20 cellular contexts compared by ENCODE assay signal in genomic region chr15:94298359-94298758, GRCh38.
DNase-seq lines count a peak whose midpoint lies in the region; ATAC-seq and TF ChIP-seq lines count a peak whose summit lies in the region.
"Had no signal": no experiment of that assay in that cellular context is flagged by ENCODE, and none has a peak within 500 bp of the region (broad histone marks: within the 10 kb centered on the region; RNA-seq: fewer than 3 reads in every experiment).

No MANE protein-coding gene starts in this region.

- H3K36me3 Mint-ChIP-seq in activated CD4-positive, alpha-beta T cell treated with anti-CD3 and anti-CD28 coated beads, Interleukin-2, amount 10 ng/mL, durations not matched to agents 24 days and 14 days (ENCODE audit: low read depth): peaks cover 53% of the 10 kb centered on the region
- peaks cover 75% of the 10 kb centered on the region for H3K36me3 Mint-ChIP-seq in activated T-helper 2 cell treated with anti-CD3 and anti-CD28 coated beads, Interferon-gamma antibody, Interleukin-2, Interleukin-4, amounts not matched to agents 10 μg/mL and 5 μg/mL and 100 μg/mL, durations not matched to agents 14 hours and 24 hours and 36 hours (ENCODE audit: low read depth)
- peaks cover 12% of the 10 kb centered on the region for H3K36me3 Mint-ChIP-seq in natural killer cell

- peak; percentile 54 for DNase-seq in activated CD4-positive, alpha-beta T cell treated with anti-CD3 and anti-CD28 coated beads, Interleukin-2, amount 10 ng/mL, durations not matched to agents 24 days and 14 days
- DNase-seq in activated CD4-positive, alpha-beta T cell treated with anti-CD3 and anti-CD28 coated beads for 48 hours: no peak
- peak; percentile 7 for DNase-seq in HT1080 (ENCODE audit: low read depth)
- no peak for DNase-seq in activated T-helper 2 cell treated with anti-CD3 and anti-CD28 coated beads, Interferon-gamma antibody, Interleukin-2, Interleukin-4, amounts not matched to agents 10 μg/mL and 5 μg/mL and 100 μg/mL, durations not matched to agents 14 hours and 24 hours and 36 hours (ENCODE audit: low spot score)
- DNase-seq in natural killer cell: no peak
- no peak for DNase-seq in left lobe of liver (ENCODE audit: low spot score)
- DNase-seq in NCI-H345 (lab: John Stamatoyannopoulos, UW): no peak
- no peak for DNase-seq in GM19240 (ENCODE audit: insufficient read length, low spot score)
- DNase-seq: activated CD4-positive, CD25-positive, alpha-beta regulatory T cell treated with anti-CD3 and anti-CD28 coated beads, Interleukin-2, amount 50 U/mL, for 72 hours; CD4-positive, alpha-beta T cell; left cardiac atrium; MG63; NCI-H1694; SHP77 treated with DMSO at 0.1 percent for 48 hours; stimulated activated CD4-positive, alpha-beta T cell treated with anti-CD3 and anti-CD28 coated beads, Interleukin-15, amount 100 ng/mL, for 24 hours; stimulated activated naive CD4-positive, alpha-beta T cell had no signal

- H3K4me3 Mint-ChIP-seq in activated CD4-positive, alpha-beta T cell treated with anti-CD3 and anti-CD28 coated beads, Interleukin-2, amount 10 ng/mL, durations not matched to agents 24 days and 14 days: peak overlapping the region; percentile 68
- peak overlapping the region; percentile 3 for H3K4me3 Mint-ChIP-seq in activated T-helper 2 cell treated with anti-CD3 and anti-CD28 coated beads, Interferon-gamma antibody, Interleukin-2, Interleukin-4, amounts not matched to agents 10 μg/mL and 5 μg/mL and 100 μg/mL, durations not matched to agents 14 hours and 24 hours and 36 hours (ENCODE audit: low read depth)
- peak overlapping the region; percentile 85 for H3K4me3 Mint-ChIP-seq in natural killer cell
- H3K4me3 Mint-ChIP-seq: activated naive CD4-positive, alpha-beta T cell treated with anti-CD3 and anti-CD28 coated beads, Interleukin-2, amount 50 U/mL, for 24 hours; CD4-positive, alpha-beta T cell; type B pancreatic cell had no signal

- intact Hi-C loops in activated CD4-positive, alpha-beta T cell treated with anti-CD3 and anti-CD28 coated beads, Interleukin-2, amount 10 ng/mL, durations not matched to agents 24 days and 14 days (cut with micrococcal nuclease): no loop called here
- intact Hi-C loops in activated T-helper 2 cell treated with anti-CD3 and anti-CD28 coated beads, Interferon-gamma antibody, Interleukin-2, Interleukin-4, amounts not matched to agents 10 μg/mL and 5 μg/mL and 100 μg/mL, durations not matched to agents 14 hours and 24 hours and 36 hours (cut with micrococcal nuclease): no loop called here
- intact Hi-C loops in natural killer cell (cut with micrococcal nuclease): no loop called here

- H3K9me3 Mint-ChIP-seq in activated CD4-positive, alpha-beta T cell treated with anti-CD3 and anti-CD28 coated beads, Interleukin-2, amount 10 ng/mL, durations not matched to agents 24 days and 14 days: peaks cover 17% of the 10 kb centered on the region
- H3K9me3 Mint-ChIP-seq in activated T-helper 2 cell treated with anti-CD3 and anti-CD28 coated beads, Interferon-gamma antibody, Interleukin-2, Interleukin-4, amounts not matched to agents 10 μg/mL and 5 μg/mL and 100 μg/mL, durations not matched to agents 14 hours and 24 hours and 36 hours: peaks cover 17% of the 10 kb centered on the region
- H3K9me3 Mint-ChIP-seq in natural killer cell: no peaks in the 10 kb centered on the region
- H3K9me3 Mint-ChIP-seq: CD4-positive, alpha-beta T cell had no signal

- TF ChIP-seq CTCF in natural killer cell (IDR thresholded peaks at IDR 0.05): no peak

- no peak for ATAC-seq in natural killer cell
- no peak for ATAC-seq in left lobe of liver
- ATAC-seq: A549, HepG2, left cardiac atrium had no signal

- peaks cover 64% of the 10 kb centered on the region for H3K4me1 Mint-ChIP-seq in activated CD4-positive, alpha-beta T cell treated with anti-CD3 and anti-CD28 coated beads, Interleukin-2, amount 10 ng/mL, durations not matched to agents 24 days and 14 days
- H3K4me1 Mint-ChIP-seq in activated T-helper 2 cell treated with anti-CD3 and anti-CD28 coated beads, Interferon-gamma antibody, Interleukin-2, Interleukin-4, amounts not matched to agents 10 μg/mL and 5 μg/mL and 100 μg/mL, durations not matched to agents 14 hours and 24 hours and 36 hours (ENCODE audit: low read depth): peaks cover 64% of the 10 kb centered on the region
- peaks cover 90 to 93% of the 10 kb centered on the region in 2 donors for H3K4me1 Mint-ChIP-seq in natural killer cell

- no peaks in the 10 kb centered on the region for H3K27me3 Mint-ChIP-seq in activated CD4-positive, alpha-beta T cell treated with anti-CD3 and anti-CD28 coated beads, Interleukin-2, amount 10 ng/mL, durations not matched to agents 24 days and 14 days
- H3K27me3 Mint-ChIP-seq in activated T-helper 2 cell treated with anti-CD3 and anti-CD28 coated beads, Interferon-gamma antibody, Interleukin-2, Interleukin-4, amounts not matched to agents 10 μg/mL and 5 μg/mL and 100 μg/mL, durations not matched to agents 14 hours and 24 hours and 36 hours (ENCODE audit: low read depth): no peaks in the 10 kb centered on the region
- H3K27me3 Mint-ChIP-seq in natural killer cell (ENCODE audit: low read depth in 2 of 2): no peaks in the 10 kb centered on the region
- H3K27me3 Mint-ChIP-seq: activated naive CD4-positive, alpha-beta T cell treated with anti-CD3 and anti-CD28 coated beads, Interleukin-2, amount 50 U/mL, for 24 hours; CD4-positive, alpha-beta T cell; type B pancreatic cell had no signal

- peak overlapping the region; percentile 79 for H3K27ac Mint-ChIP-seq in activated CD4-positive, alpha-beta T cell treated with anti-CD3 and anti-CD28 coated beads, Interleukin-2, amount 10 ng/mL, durations not matched to agents 24 days and 14 days
- H3K27ac Mint-ChIP-seq in activated T-helper 2 cell treated with anti-CD3 and anti-CD28 coated beads, Interferon-gamma antibody, Interleukin-2, Interleukin-4, amounts not matched to agents 10 μg/mL and 5 μg/mL and 100 μg/mL, durations not matched to agents 14 hours and 24 hours and 36 hours: peak overlapping the region; percentile 66
- H3K27ac Mint-ChIP-seq in natural killer cell: peak overlapping the region in 1 of 2 donors; percentile 93
- H3K27ac Mint-ChIP-seq: activated naive CD4-positive, alpha-beta T cell treated with anti-CD3 and anti-CD28 coated beads, Interleukin-2, amount 50 U/mL, for 24 hours; CD4-positive, alpha-beta T cell; type B pancreatic cell had no signal

Comparison
In these comparisons a context has a peak if more than half of its experiments do, and no peak if none do; other contexts are left out.
1. DNase-seq: peak in activated CD4-positive, alpha-beta T cell treated with anti-CD3 and anti-CD28 coated beads, Interleukin-2, amount 10 ng/mL, durations not matched to agents 24 days and 14 days (single experiment) and HT1080 (single experiment); none in activated CD4-positive, alpha-beta T cell treated with anti-CD3 and anti-CD28 coated beads for 48 hours (single experiment), activated T-helper 2 cell treated with anti-CD3 and anti-CD28 coated beads, Interferon-gamma antibody, Interleukin-2, Interleukin-4, amounts not matched to agents 10 μg/mL and 5 μg/mL and 100 μg/mL, durations not matched to agents 14 hours and 24 hours and 36 hours (single experiment), natural killer cell (single experiment), left lobe of liver (single experiment), NCI-H345 (single experiment) and GM19240 (single experiment).
2. H3K4me3 Mint-ChIP-seq: peak in every context shown above with its lines; median percentile 85 in natural killer cell; 68 in activated CD4-positive, alpha-beta T cell treated with anti-CD3 and anti-CD28 coated beads, Interleukin-2, amount 10 ng/mL, durations not matched to agents 24 days and 14 days; 3 in activated T-helper 2 cell treated with anti-CD3 and anti-CD28 coated beads, Interferon-gamma antibody, Interleukin-2, Interleukin-4, amounts not matched to agents 10 μg/mL and 5 μg/mL and 100 μg/mL, durations not matched to agents 14 hours and 24 hours and 36 hours.